10 cellular contexts compared by ENCODE assay signal in genomic region chr16:81450783-81451491, GRCh38. TPM values are rescaled to one million over a fixed set of nuclear protein-coding genes. Genes with fewer than 3 reads are reported as not detected.
DNase-seq lines count a peak whose midpoint lies in the region; ATAC-seq and TF ChIP-seq lines count a peak whose summit lies in the region.
"Had no signal": no experiment of that assay in that cellular context is flagged by ENCODE, and none has a peak within 500 bp of the region (broad histone marks: within the 10 kb centered on the region; RNA-seq: fewer than 3 reads in every experiment).

No MANE protein-coding gene starts in this region.

- H3K79me2 ChIP-seq in OCI-LY7 (ENCODE audit: insufficient read depth, low read depth, low read length) = peaks cover 89% of the 10 kb centered on the region

- H3K4me1 ChIP-seq in OCI-LY7 (ENCODE audit: insufficient read depth, low read length, poor library complexity, severe bottlenecking) = peaks cover 58% of the 10 kb centered on the region

- H3K4me3 Mint-ChIP-seq in activated CD8-positive, alpha-beta memory T cell treated with anti-CD3 and anti-CD28 coated beads, Interleukin-2, amount 10 ng/mL, durations not matched to agents 7 days and 5 days = no peak overlapping the region
- peak overlapping the region in 1 of 2 donors; percentile 23 for H3K4me3 Mint-ChIP-seq in effector memory CD8-positive, alpha-beta T cell
- peak overlapping the region; percentile 59 for H3K4me3 Mint-ChIP-seq in stimulated activated effector memory CD8-positive, alpha-beta T cell treated with anti-CD3 and anti-CD28 coated beads, Interleukin-12 subunit alpha, Interleukin-12 subunit beta, amount 100 ng/mL, for 72 hours

- TF ChIP-seq CTCF in OCI-LY7 (conservative IDR thresholded peaks at IDR 0.05; ENCODE audit: low read length) = peak; percentile 43

- BruUV-seq in OCI-LY7 (replicated peaks; lab: Mats Ljungman, UMichigan) = no TSS peak

- intact Hi-C loops in OCI-LY7 (cut with micrococcal nuclease; ENCODE audit: unreplicated experiment) = no loop called here

- CTCF ChIA-PET in activated CD8-positive, alpha-beta memory T cell treated with anti-CD3 and anti-CD28 coated beads, Interleukin-2, amount 10 ng/mL, durations not matched to agents 7 days and 5 days (lab: Charles Lee) = interaction anchor here (1.0 to 1.9 kb wide), 3 partner anchors 16 to 73 kb away, joined by 3 to 5 read pairs (median 4); no protein-coding TSS in a partner anchor
- CTCF ChIA-PET in OCI-LY7 (lab: Charles Lee; ENCODE audit: unreplicated experiment) = interaction anchor here (1.0 kb wide), 1 partner anchor 165 kb away, joined by 4 read pairs; no protein-coding TSS in a partner anchor

- peaks cover 64% of the 10 kb centered on the region for H3K4me1 Mint-ChIP-seq in activated CD8-positive, alpha-beta memory T cell treated with anti-CD3 and anti-CD28 coated beads, Interleukin-2, amount 10 ng/mL, durations not matched to agents 7 days and 5 days
- peaks cover 74 to 81% of the 10 kb centered on the region in 2 donors for H3K4me1 Mint-ChIP-seq in effector memory CD8-positive, alpha-beta T cell (ENCODE audit: low read depth in 2 of 2)
- peaks cover 95% of the 10 kb centered on the region for H3K4me1 Mint-ChIP-seq in stimulated activated effector memory CD8-positive, alpha-beta T cell treated with anti-CD3 and anti-CD28 coated beads, Interleukin-12 subunit alpha, Interleukin-12 subunit beta, amount 100 ng/mL, for 72 hours

- H4K20me1 ChIP-seq in OCI-LY7 (ENCODE audit: insufficient read depth, low read length) = peaks cover 12% of the 10 kb centered on the region

- H3K9me3 Mint-ChIP-seq in activated CD8-positive, alpha-beta memory T cell treated with anti-CD3 and anti-CD28 coated beads, Interleukin-2, amount 10 ng/mL, durations not matched to agents 7 days and 5 days (ENCODE audit: low read depth) = no peaks in the 10 kb centered on the region
- no peaks in the 10 kb centered on the region for H3K9me3 Mint-ChIP-seq in effector memory CD8-positive, alpha-beta T cell
- peaks cover 3% of the 10 kb centered on the region for H3K9me3 Mint-ChIP-seq in stimulated activated effector memory CD8-positive, alpha-beta T cell treated with anti-CD3 and anti-CD28 coated beads, Interleukin-12 subunit alpha, Interleukin-12 subunit beta, amount 100 ng/mL, for 72 hours

- H2AFZ ChIP-seq in OCI-LY7 (ENCODE audit: low read length) = no peak overlapping the region

- DNase-seq in activated CD8-positive, alpha-beta memory T cell treated with anti-CD3 and anti-CD28 coated beads, Interleukin-2, amount 10 ng/mL, durations not matched to agents 7 days and 5 days = no peak
- DNase-seq in activated CD8-positive, alpha-beta memory T cell treated with anti-CD3 and anti-CD28 coated beads for 24 hours = no peak
- DNase-seq in OCI-LY7 (ENCODE audit: low spot score) (no peak), middle frontal gyrus (ENCODE audit: extremely low spot score, low spot score) (no peak)
- DNase-seq in effector memory CD8-positive, alpha-beta T cell = no peak
- DNase-seq in stimulated activated effector memory CD8-positive, alpha-beta T cell treated with anti-CD3 and anti-CD28 coated beads, Interleukin-12 subunit alpha, Interleukin-12 subunit beta, amount 100 ng/mL, for 72 hours (ENCODE audit: low spot score in 2 of 2) = no peak
- DNase-seq: NCI-H510A had no signal

- H3K36me3 ChIP-seq in OCI-LY7 (ENCODE audit: insufficient read depth, low read length) = peaks cover 10% of the 10 kb centered on the region; the same call in 1 of the 2 replicates

- H3K27me3 Mint-ChIP-seq in activated CD8-positive, alpha-beta memory T cell treated with anti-CD3 and anti-CD28 coated beads, Interleukin-2, amount 10 ng/mL, durations not matched to agents 7 days and 5 days = no peaks in the 10 kb centered on the region
- no peaks in the 10 kb centered on the region for H3K27me3 Mint-ChIP-seq in effector memory CD8-positive, alpha-beta T cell

- H3K4me2 ChIP-seq in OCI-LY7 (ENCODE audit: low read length) = peak overlapping the region; percentile 53

- no peaks in the 10 kb centered on the region for H3K9me2 ChIP-seq in OCI-LY7 (ENCODE audit: insufficient read depth, low read length)

- no peaks in the 10 kb centered on the region for H3K9me3 ChIP-seq in OCI-LY7 (ENCODE audit: low read length)

- H3K27ac ChIP-seq in OCI-LY7 (ENCODE audit: low read depth, low read length, poor library complexity, severe bottlenecking) = no peak overlapping the region
- H3K27ac ChIP-seq: VCaP had no signal

- POLR2A ChIA-PET in OCI-LY7 (lab: Charles Lee) = interaction anchor here (0.6 to 1.4 kb wide), 4 partner anchors 15 to 277 kb away, joined by 3 to 5 read pairs (median 4); no protein-coding TSS in a partner anchor

- no peak for ATAC-seq in activated CD8-positive, alpha-beta memory T cell treated with anti-CD3 and anti-CD28 coated beads, Interleukin-2, amount 10 ng/mL, durations not matched to agents 7 days and 5 days
- no peak for ATAC-seq in effector memory CD8-positive, alpha-beta T cell (replicated peaks)
- no peak for ATAC-seq in stimulated activated effector memory CD8-positive, alpha-beta T cell treated with anti-CD3 and anti-CD28 coated beads, Interleukin-12 subunit alpha, Interleukin-12 subunit beta, amount 100 ng/mL, for 72 hours
- ATAC-seq in HG03135 (IDR thresholded peaks at IDR 0.05; ENCODE audit: unreplicated experiment) = no peak
- no peak for ATAC-seq in activated CD4-positive, CD25-positive, alpha-beta regulatory T cell treated with anti-CD3 and anti-CD28 coated beads, Interleukin-2, amount 50 U/mL, for 24 hours

- peak overlapping the region; percentile 47 for H3K27ac Mint-ChIP-seq in activated CD8-positive, alpha-beta memory T cell treated with anti-CD3 and anti-CD28 coated beads, Interleukin-2, amount 10 ng/mL, durations not matched to agents 7 days and 5 days
- H3K27ac Mint-ChIP-seq in effector memory CD8-positive, alpha-beta T cell = peak overlapping the region; percentile 84 to 87
- H3K27ac Mint-ChIP-seq in stimulated activated effector memory CD8-positive, alpha-beta T cell treated with anti-CD3 and anti-CD28 coated beads, Interleukin-12 subunit alpha, Interleukin-12 subunit beta, amount 100 ng/mL, for 72 hours = no peak overlapping the region

- peaks cover 36% of the 10 kb centered on the region for H3K36me3 Mint-ChIP-seq in activated CD8-positive, alpha-beta memory T cell treated with anti-CD3 and anti-CD28 coated beads, Interleukin-2, amount 10 ng/mL, durations not matched to agents 7 days and 5 days
- peaks cover 31% of the 10 kb centered on the region for H3K36me3 Mint-ChIP-seq in effector memory CD8-positive, alpha-beta T cell (ENCODE audit: insufficient read depth)
- H3K36me3 Mint-ChIP-seq in stimulated activated effector memory CD8-positive, alpha-beta T cell treated with anti-CD3 and anti-CD28 coated beads, Interleukin-12 subunit alpha, Interleukin-12 subunit beta, amount 100 ng/mL, for 72 hours = peaks cover 10% of the 10 kb centered on the region

- no peak overlapping the region for H3K4me3 ChIP-seq in OCI-LY7 (ENCODE audit: low read depth, low read length, poor library complexity, severe bottlenecking)

RNA-seq across cellular contexts. Expression of gene CMIP, which starts 6.3 kb away (rescaled TPM):
- 10 to 100 TPM; 77.4 to 98.8 TPM for total RNA-seq in activated CD8-positive, alpha-beta memory T cell treated with anti-CD3 and anti-CD28 coated beads, Interleukin-2, amount 10 ng/mL, durations not matched to agents 7 days and 5 days
- 15.4 and 22.6 TPM in 2 replicates for total RNA-seq in OCI-LY7 (2014; rRNA removed; shearing (Covaris generic))
- total RNA-seq in OCI-LY7 (2022) = 67.5 and 70.3 TPM in 2 replicates
